ENCODE assay signal across 1 cellular context in genomic region chr1:235971571-235972315, GRCh38.
TF ChIP-seq lines count a peak whose summit lies in the region.

No MANE protein-coding gene starts in this region.

TF ChIP-seq in GM12878, 131 proteins besides CTCF, POLR2A, EP300 and RAD21 (continued from another document):
- TF ChIP-seq E4F1 (IDR thresholded peaks at IDR 0.05; ENCODE audit: borderline replicate concordance, partially characterized antibody) = no peak
- no peak for TF ChIP-seq KLF5 (IDR thresholded peaks at IDR 0.05; ENCODE audit: partially characterized antibody)
- TF ChIP-seq ZNF622 (IDR thresholded peaks at IDR 0.05) = no peak
- no peak for TF ChIP-seq TCF7 (IDR thresholded peaks at IDR 0.05; ENCODE audit: borderline replicate concordance)
- no peak for TF ChIP-seq CBX3 (IDR thresholded peaks at IDR 0.05; ENCODE audit: borderline replicate concordance, low read depth)
- TF ChIP-seq MXI1 (IDR thresholded peaks at IDR 0.05; ENCODE audit: low read depth, low read length) = peak; percentile 70
- TF ChIP-seq MTA3 (IDR thresholded peaks at IDR 0.05; ENCODE audit: borderline replicate concordance, low read length) = no peak; the same call in 1 of the 2 replicates
- peak; percentile 58 for TF ChIP-seq IKZF1 (conservative IDR thresholded peaks at IDR 0.05)
- no peak for TF ChIP-seq MEF2B (IDR thresholded peaks at IDR 0.05; ENCODE audit: partially characterized antibody, poor library complexity, severe bottlenecking)
- no peak for TF ChIP-seq BRCA1 (IDR thresholded peaks at IDR 0.05; ENCODE audit: low read depth, low read length)
- 0 out of 2 replicates have a peak, but pooled peaks have one; percentile 5 for TF ChIP-seq RUNX3 (IDR thresholded peaks at IDR 0.05; ENCODE audit: low read length)
TF ChIP-seq in GM12878: peak in this region for 37.
